32 cellular contexts compared by ENCODE assay signal in genomic region chr5:134463176-134463720, GRCh38. TPM values are rescaled to one million over a fixed set of nuclear protein-coding genes. Genes with fewer than 3 reads are reported as not detected.
DNase-seq lines count a peak whose midpoint lies in the region; ATAC-seq and TF ChIP-seq lines count a peak whose summit lies in the region.
"Had no signal": no experiment of that assay in that cellular context is flagged by ENCODE, and none has a peak within 500 bp of the region (broad histone marks: within the 10 kb centered on the region; RNA-seq: fewer than 3 reads in every experiment).

No MANE protein-coding gene starts in this region.

- peaks cover 32% of the 10 kb centered on the region for H3K4me1 ChIP-seq in KMS-11 (ENCODE audit: low read depth, poor library complexity, severe bottlenecking)
- peaks cover 0 to 24% (median 14%) of the 10 kb centered on the region in 4 donors for H3K4me1 ChIP-seq in right lobe of liver
- peaks cover 5% of the 10 kb centered on the region for H3K4me1 ChIP-seq in smooth muscle cell (ENCODE audit: low read depth)

- H3K4me1 Mint-ChIP-seq in type B pancreatic cell (ENCODE audit: unreplicated experiment), result peaks cover 6% of the 10 kb centered on the region

- WGBS in right lobe of liver (ENCODE audit: insufficient coverage, low coverage, low lambda C conversion rate, missing lambda C conversion rate), result 83% methylated on average over 2 of the region's 7 CpGs
- 97% methylated on average over 7 of the region's 7 CpGs for WGBS in smooth muscle cell (ENCODE audit: low lambda C conversion rate)

- no peak overlapping the region for H2AFZ ChIP-seq in KMS-11 (ENCODE audit: low read depth)
- H2AFZ ChIP-seq in smooth muscle cell (ENCODE audit: low read depth), result no peak overlapping the region

- H3K27me3 Mint-ChIP-seq in type B pancreatic cell, result peaks cover 10% of the 10 kb centered on the region
- H3K27me3 Mint-ChIP-seq: activated naive CD8-positive, alpha-beta T cell had no signal

- no peak for TF ChIP-seq POLR2A in right lobe of liver (IDR thresholded peaks at IDR 0.05)

- H3K9me3 ChIP-seq in right lobe of liver, result no peaks in the 10 kb centered on the region
- H3K9me3 ChIP-seq in smooth muscle cell (replicated peaks; ENCODE audit: low read depth), result no peaks in the 10 kb centered on the region
- H3K9me3 ChIP-seq: colonic mucosa, stomach, thyroid gland had no signal

- H3K9me3 Mint-ChIP-seq in type B pancreatic cell, result no peaks in the 10 kb centered on the region
- H3K9me3 Mint-ChIP-seq: activated T-helper 2 cell treated with anti-CD3 and anti-CD28 coated beads, Interferon-gamma antibody, Interleukin-2, Interleukin-4, amounts not matched to agents 10 μg/mL and 5 μg/mL and 100 μg/mL, durations not matched to agents 14 hours and 24 hours and 36 hours; CD8-positive, alpha-beta T cell had no signal

- peak overlapping the region; percentile 86; the same call in 1 of the 2 replicates for H3K4me2 ChIP-seq in KMS-11
- H3K4me2 ChIP-seq in smooth muscle cell, result no peak overlapping the region

- no peak for TF ChIP-seq CTCF in KMS-11 (conservative IDR thresholded peaks at IDR 0.05; ENCODE audit: low read depth, low read length)
- no peak for TF ChIP-seq CTCF in right lobe of liver (IDR thresholded peaks at IDR 0.05)
- TF ChIP-seq CTCF in type B pancreatic cell (conservative IDR thresholded peaks at IDR 0.05), result no peak
- TF ChIP-seq CTCF in smooth muscle cell (IDR thresholded peaks at IDR 0.05; ENCODE audit: borderline replicate concordance, insufficient read depth, poor library complexity, severe bottlenecking), result no peak

- ATAC-seq in right lobe of liver (no peak), HG03571 (IDR thresholded peaks at IDR 0.05; ENCODE audit: unreplicated experiment) (no peak)
- ATAC-seq: activated CD4-positive, CD25-positive, alpha-beta regulatory T cell treated with anti-CD3 and anti-CD28 coated beads, Interleukin-2, amount 50 U/mL, for 24 hours; CD8-positive, alpha-beta T cell; left cardiac atrium; PC-3 had no signal

- H3K27ac ChIP-seq in KMS-11 (no peak overlapping the region), right lobe of liver (no peak overlapping the region), smooth muscle cell (ENCODE audit: low read depth) (no peak overlapping the region)
- H3K27ac ChIP-seq: colonic mucosa, stomach, thyroid gland had no signal

- DNase-seq in activated CD8-positive, alpha-beta memory T cell treated with anti-CD3 and anti-CD28 coated beads, Interleukin-2, amount 50 U/mL, for 48 hours, result peak; percentile 46
- DNase-seq in activated CD8-positive, alpha-beta memory T cell treated with anti-CD3 and anti-CD28 coated beads for 24 hours, result no peak
- DNase-seq in right lobe of liver (peak in 2 of 3 donors; percentile 25 to 33), type B pancreatic cell (ENCODE audit: extremely low spot score, unreplicated experiment) (no peak), smooth muscle cell (lab: John Stamatoyannopoulos, UW; ENCODE audit: unreplicated experiment) (no peak), hippocampal formation (lab: John Stamatoyannopoulos, UW) (no peak)
- DNase-seq: 8988T; activated CD4-positive, alpha-beta T cell treated with anti-CD3 and anti-CD28 coated beads, Interleukin-2, amount 50 U/mL, for 48 hours; anterior cingulate cortex; CD8-positive, alpha-beta T cell; colonic mucosa; effector CD8-positive, alpha-beta T cell; hypothalamus; Karpas-422; left cardiac atrium; mammary epithelial cell; NCI-H1417; NCI-H2081; NCI-H526; PC-3; retina; SHP77; stimulated activated CD4-positive, alpha-beta T cell treated with anti-CD3 and anti-CD28 coated beads, Interleukin-12 subunit alpha, Interleukin-12 subunit beta, amount 100 ng/mL, for 4 hours; stimulated activated CD4-positive, alpha-beta T cell treated with anti-CD3 and anti-CD28 coated beads, Interleukin-2, amount 100 ng/mL, for 48 hours; stomach; T-helper 2 cell; thyroid gland had no signal

- H4K20me1 ChIP-seq in KMS-11 (ENCODE audit: insufficient read depth) (no peaks in the 10 kb centered on the region), smooth muscle cell (ENCODE audit: low read depth) (no peaks in the 10 kb centered on the region)

- H3K27ac Mint-ChIP-seq in type B pancreatic cell, result peak overlapping the region; percentile 41
- H3K27ac Mint-ChIP-seq: activated naive CD8-positive, alpha-beta T cell; activated T-helper 2 cell treated with anti-CD3 and anti-CD28 coated beads, Interferon-gamma antibody, Interleukin-2, Interleukin-4, amounts not matched to agents 10 μg/mL and 5 μg/mL and 100 μg/mL, durations not matched to agents 14 hours and 24 hours and 36 hours; CD8-positive, alpha-beta T cell had no signal

- H3K79me2 ChIP-seq in KMS-11 (ENCODE audit: insufficient read depth, low read depth) (no peaks in the 10 kb centered on the region), smooth muscle cell (ENCODE audit: low read depth) (no peaks in the 10 kb centered on the region)

- H3K4me3 Mint-ChIP-seq in type B pancreatic cell, result no peak overlapping the region
- H3K4me3 Mint-ChIP-seq: activated naive CD8-positive, alpha-beta T cell had no signal

- no peak overlapping the region for H3K9ac ChIP-seq in KMS-11
- H3K9ac ChIP-seq in smooth muscle cell (ENCODE audit: low read depth), result no peak overlapping the region

- no peaks in the 10 kb centered on the region for H3K36me3 Mint-ChIP-seq in type B pancreatic cell
- H3K36me3 Mint-ChIP-seq: activated naive CD8-positive, alpha-beta T cell; CD8-positive, alpha-beta T cell had no signal

- no peaks in the 10 kb centered on the region for H3F3A ChIP-seq in smooth muscle cell (ENCODE audit: low read depth)

- H3K4me3 ChIP-seq in KMS-11 (IDR thresholded peaks at IDR 0.05; ENCODE audit: insufficient read depth, low read depth, low read length), result no peak overlapping the region
- H3K4me3 ChIP-seq in right lobe of liver, result no peak overlapping the region
- H3K4me3 ChIP-seq in smooth muscle cell, result no peak overlapping the region
- H3K4me3 ChIP-seq: colonic mucosa, stomach, thyroid gland had no signal

- intact Hi-C loops in right lobe of liver (cut with DNase I), result no loop called here

- H3K27me3 ChIP-seq in KMS-11 (ENCODE audit: insufficient read depth, low read depth) (no peaks in the 10 kb centered on the region), right lobe of liver (no peaks in the 10 kb centered on the region), smooth muscle cell (ENCODE audit: low read depth) (no peaks in the 10 kb centered on the region)
- H3K27me3 ChIP-seq: colonic mucosa, stomach, thyroid gland had no signal

- no peaks in the 10 kb centered on the region for H3K36me3 ChIP-seq in KMS-11 (ENCODE audit: insufficient read depth)
- H3K36me3 ChIP-seq in right lobe of liver, result no peaks in the 10 kb centered on the region
- no peaks in the 10 kb centered on the region for H3K36me3 ChIP-seq in smooth muscle cell (ENCODE audit: low read depth)
- H3K36me3 ChIP-seq: colonic mucosa, stomach, thyroid gland had no signal

RNA-seq across cellular contexts. Expression of gene CDKN2AIPNL, which starts 51.6 kb away (rescaled TPM):
- total RNA-seq in right lobe of liver (10 to 100 TPM in 2 of 6 experiments, 1 to 10 TPM in 4; 5.1 to 10.8 (median 7.8) TPM), type B pancreatic cell (ENCODE audit: low replicate concordance) (24.4 and 28.7 TPM in 2 replicates), smooth muscle cell (9.9 and 18.2 TPM in 2 replicates)
- 21.5 and 27.7 TPM in 2 replicates for polyA plus RNA-seq in smooth muscle cell

Comparison
In these comparisons a context has a peak if more than half of its experiments do, and no peak if none do; other contexts are left out.
1. DNase-seq: peak in activated CD8-positive, alpha-beta memory T cell treated with anti-CD3 and anti-CD28 coated beads, Interleukin-2, amount 50 U/mL, for 48 hours (single experiment) and right lobe of liver (2 of 3); none in activated CD8-positive, alpha-beta memory T cell treated with anti-CD3 and anti-CD28 coated beads for 24 hours (single experiment), type B pancreatic cell (single experiment), smooth muscle cell (single experiment) and hippocampal formation (0 of 2).